Comparison of ENCODE assay signal across 1 cellular context in genomic region chr12:3015356-3015755, GRCh38.
TF ChIP-seq lines count a peak whose summit lies in the region.

No MANE protein-coding gene starts in this region.

TF ChIP-seq in H1, 55 proteins besides CTCF, POLR2A, EP300 and RAD21 (continued from another document):
- TF ChIP-seq CHD7 (IDR thresholded peaks at IDR 0.05; ENCODE audit: insufficient replicate concordance, low read length) (no peak), CHD2 (IDR thresholded peaks at IDR 0.05; ENCODE audit: low read length) (no peak)
